25 cellular contexts compared by ENCODE assay signal in genomic region chr4:172352351-172352750, GRCh38.
"Had no signal": no experiment of that assay in that cellular context is flagged by ENCODE, and none has a peak within 500 bp of the region (broad histone marks: within the 10 kb centered on the region; RNA-seq: fewer than 3 reads in every experiment).

No MANE protein-coding gene starts in this region.

- H3K4me2 ChIP-seq: KMS-11, PC-9 had no signal

- ATAC-seq: activated CD8-positive, alpha-beta memory T cell treated with anti-CD3 and anti-CD28 coated beads, Interleukin-2, amount 10 ng/mL, durations not matched to agents 7 days and 5 days; T-helper 17 cell had no signal

- H3K9me3 Mint-ChIP-seq: activated B cell treated with CpG ODN at 0.5 μM for 24 hours; activated CD4-positive, alpha-beta T cell treated with anti-CD3 and anti-CD28 coated beads, Interleukin-2, amount 10 ng/mL, durations not matched to agents 24 days and 14 days; activated naive CD4-positive, alpha-beta T cell treated with anti-CD3 and anti-CD28 coated beads, Interleukin-2, amount 50 U/mL, for 24 hours; activated T-cell treated with anti-CD3 and anti-CD28 coated beads, Interleukin-2, amount 50 U/mL, for 24 hours; activated T-helper 1 cell treated with anti-CD3 and anti-CD28 coated beads, Interleukin-12 subunit alpha, Interleukin-12 subunit beta, Interleukin-2, Interleukin-4 antibody, amounts not matched to agents 30 ng/mL and 10 ng/mL and 1 ng/mL, durations not matched to agents 14 hours and 24 hours and 36 hours had no signal

- H3K4me3 Mint-ChIP-seq: activated B cell treated with CpG ODN at 0.5 μM for 24 hours; activated CD4-positive, alpha-beta T cell treated with anti-CD3 and anti-CD28 coated beads, Interleukin-2, amount 10 ng/mL, durations not matched to agents 24 days and 14 days; activated CD8-positive, alpha-beta memory T cell treated with anti-CD3 and anti-CD28 coated beads, Interleukin-2, amount 10 ng/mL, durations not matched to agents 7 days and 5 days; activated naive CD4-positive, alpha-beta T cell treated with anti-CD3 and anti-CD28 coated beads, Interleukin-2, amount 50 U/mL, for 24 hours; activated T-cell treated with anti-CD3 and anti-CD28 coated beads, Interleukin-2, amount 50 U/mL, for 24 hours; activated T-helper 1 cell treated with anti-CD3 and anti-CD28 coated beads, Interleukin-12 subunit alpha, Interleukin-12 subunit beta, Interleukin-2, Interleukin-4 antibody, amounts not matched to agents 30 ng/mL and 10 ng/mL and 1 ng/mL, durations not matched to agents 14 hours and 24 hours and 36 hours; T-helper 17 cell had no signal

- H3K4me3 ChIP-seq: PC-9 had no signal

- H3K27ac ChIP-seq: KMS-11, PC-9 had no signal

- H3K27ac Mint-ChIP-seq: activated B cell treated with CpG ODN at 0.5 μM for 24 hours; activated CD4-positive, alpha-beta T cell treated with anti-CD3 and anti-CD28 coated beads, Interleukin-2, amount 10 ng/mL, durations not matched to agents 24 days and 14 days; activated CD8-positive, alpha-beta memory T cell treated with anti-CD3 and anti-CD28 coated beads, Interleukin-2, amount 10 ng/mL, durations not matched to agents 7 days and 5 days; activated naive CD4-positive, alpha-beta T cell treated with anti-CD3 and anti-CD28 coated beads, Interleukin-2, amount 50 U/mL, for 24 hours; activated T-cell treated with anti-CD3 and anti-CD28 coated beads, Interleukin-2, amount 50 U/mL, for 24 hours; activated T-helper 1 cell treated with anti-CD3 and anti-CD28 coated beads, Interleukin-12 subunit alpha, Interleukin-12 subunit beta, Interleukin-2, Interleukin-4 antibody, amounts not matched to agents 30 ng/mL and 10 ng/mL and 1 ng/mL, durations not matched to agents 14 hours and 24 hours and 36 hours; T-helper 17 cell had no signal

- DNase-seq: activated B cell treated with CpG ODN at 0.5 μM for 24 hours; activated CD4-positive, alpha-beta T cell treated with anti-CD3 and anti-CD28 coated beads for 1 hour; activated CD4-positive, alpha-beta T cell treated with anti-CD3 and anti-CD28 coated beads, Interleukin-2, amount 10 ng/mL, durations not matched to agents 24 days and 14 days; activated CD4-positive, alpha-beta T cell treated with anti-CD3 and anti-CD28 coated beads, Interleukin-2, amount 50 U/mL, for 48 hours; activated CD8-positive, alpha-beta memory T cell treated with anti-CD3 and anti-CD28 coated beads, Interleukin-2, amount 10 ng/mL, durations not matched to agents 7 days and 5 days; activated effector memory CD4-positive, alpha-beta T cell treated with Interleukin-2 at 50 U/mL for 16 hours; activated naive CD4-positive, alpha-beta T cell; activated T-cell treated with anti-CD3 and anti-CD28 coated beads, Interleukin-2, amount 50 U/mL, for 24 hours; amygdala; caudate nucleus; NCI-H1092; NCI-H1417; NCI-H1930; NCI-H2107; NCI-H2171 treated with DMSO at 0.1 percent for 48 hours; NCI-H226; NCI-H510A; NCI-H526 treated with DMSO at 0.1 percent for 48 hours; PC-9; SIG-M5; T-helper 17 cell; T-helper 9 cell had no signal

- H3K4me1 Mint-ChIP-seq: activated B cell treated with CpG ODN at 0.5 μM for 24 hours; activated CD4-positive, alpha-beta T cell treated with anti-CD3 and anti-CD28 coated beads, Interleukin-2, amount 10 ng/mL, durations not matched to agents 24 days and 14 days; activated CD8-positive, alpha-beta memory T cell treated with anti-CD3 and anti-CD28 coated beads, Interleukin-2, amount 10 ng/mL, durations not matched to agents 7 days and 5 days; activated naive CD4-positive, alpha-beta T cell treated with anti-CD3 and anti-CD28 coated beads, Interleukin-2, amount 50 U/mL, for 24 hours; T-helper 17 cell had no signal

- H2AFZ ChIP-seq: PC-9 had no signal

- H3K27me3 Mint-ChIP-seq: activated B cell treated with CpG ODN at 0.5 μM for 24 hours; activated CD4-positive, alpha-beta T cell treated with anti-CD3 and anti-CD28 coated beads, Interleukin-2, amount 10 ng/mL, durations not matched to agents 24 days and 14 days; activated CD8-positive, alpha-beta memory T cell treated with anti-CD3 and anti-CD28 coated beads, Interleukin-2, amount 10 ng/mL, durations not matched to agents 7 days and 5 days; activated naive CD4-positive, alpha-beta T cell treated with anti-CD3 and anti-CD28 coated beads, Interleukin-2, amount 50 U/mL, for 24 hours; activated T-cell treated with anti-CD3 and anti-CD28 coated beads, Interleukin-2, amount 50 U/mL, for 24 hours; T-helper 17 cell had no signal

- H3K9ac ChIP-seq: KMS-11 had no signal

- H3K36me3 Mint-ChIP-seq: activated CD8-positive, alpha-beta memory T cell treated with anti-CD3 and anti-CD28 coated beads, Interleukin-2, amount 10 ng/mL, durations not matched to agents 7 days and 5 days; activated naive CD4-positive, alpha-beta T cell treated with anti-CD3 and anti-CD28 coated beads, Interleukin-2, amount 50 U/mL, for 24 hours had no signal
